In genomic region chr5:88679638-88680037, GRCh38 we compare ENCODE assay signal across 9 cellular contexts.
A peak's percentile ranks its signal among the peaks of the same experiment; 100 is the strongest.
DNase-seq lines count a peak whose midpoint lies in the region; ATAC-seq and TF ChIP-seq lines count a peak whose summit lies in the region.
"Had no signal": no experiment of that assay in that cellular context is flagged by ENCODE, and none has a peak within 500 bp of the region (broad histone marks: within the 10 kb centered on the region; RNA-seq: fewer than 3 reads in every experiment).

No MANE protein-coding gene starts in this region.

- no peak for DNase-seq in Calu3
- DNase-seq in neural progenitor cell (ENCODE audit: low spot score) = peak; percentile 52
- DNase-seq in NOMO-1 treated with dmso at 0.1 percent for 144 hours (lab: John Stamatoyannopoulos, UW; ENCODE audit: unreplicated experiment) = no peak
- DNase-seq in NCI-H2196 treated with DMSO at 0.1 percent for 48 hours (lab: John Stamatoyannopoulos, UW; ENCODE audit: unreplicated experiment) = no peak

- H3K4me1 Mint-ChIP-seq in Calu3 (ENCODE audit: low read depth, unreplicated experiment) (peaks cover 28% of the 10 kb centered on the region), brain (peaks cover 4% of the 10 kb centered on the region), neural progenitor cell (peaks cover 51% of the 10 kb centered on the region)

- CTCF ChIA-PET in Calu3 (lab: Charles Lee) = interaction anchor here (0.7 to 2.7 kb wide), 6 partner anchors 11 to 898 kb away, joined by 3 to 25 read pairs (median 4); no protein-coding TSS in a partner anchor

- no peaks in the 10 kb centered on the region for H3K9me3 ChIP-seq in HUES64 (ENCODE audit: insufficient read depth, low read depth, low read length)
- H3K9me3 ChIP-seq in neural progenitor cell (ENCODE audit: low read depth) = no peaks in the 10 kb centered on the region
- H3K9me3 ChIP-seq: adrenal gland had no signal

- H3K4me1 ChIP-seq in HUES64 (ENCODE audit: insufficient read depth, low read length) (peaks cover 21% of the 10 kb centered on the region), neural progenitor cell (peaks cover 6% of the 10 kb centered on the region)

- no peak overlapping the region for H3K9ac ChIP-seq in HUES64 (ENCODE audit: low read depth, low read length)
- H3K9ac ChIP-seq in neural progenitor cell = no peak overlapping the region
- H3K9ac ChIP-seq: GM23248 had no signal

- intact Hi-C loops in Calu3 (cut with micrococcal nuclease; ENCODE audit: unreplicated experiment) = loop anchor here (1.0 to 5.0 kb wide), 2 partner anchors 412 to 898 kb away; partner anchors contain the start of gene TMEM161B

- H3K36me3 Mint-ChIP-seq in Calu3 (ENCODE audit: insufficient read depth, unreplicated experiment) = peaks cover 26% of the 10 kb centered on the region
- H3K36me3 Mint-ChIP-seq in brain = peaks cover 80% of the 10 kb centered on the region
- H3K36me3 Mint-ChIP-seq in neural progenitor cell = no peaks in the 10 kb centered on the region

- BruUV-seq in Calu3 (replicated peaks; lab: Mats Ljungman, UMichigan) = no TSS peak

- H3F3A ChIP-seq in neural progenitor cell (ENCODE audit: low read depth) = peaks cover 40% of the 10 kb centered on the region

- no peak for ATAC-seq in HG02973 (IDR thresholded peaks at IDR 0.05; ENCODE audit: unreplicated experiment)

- under 1% methylated on average over 10 of the region's 14 CpGs for WGBS in HUES64

- TF ChIP-seq CTCF in Calu3 (IDR thresholded peaks at IDR 0.05; ENCODE audit: unreplicated experiment) (no peak), brain (conservative IDR thresholded peaks at IDR 0.05) (no peak), neural progenitor cell (IDR thresholded peaks at IDR 0.05) (no peak)

- peak overlapping the region; percentile 44; the same call in 1 of the 2 replicates for H3K4me3 ChIP-seq in HUES64 (ENCODE audit: low read length)
- H3K4me3 ChIP-seq in neural progenitor cell = no peak overlapping the region

- peak overlapping the region; percentile 82 for H3K4me2 ChIP-seq in neural progenitor cell

- H3K27ac ChIP-seq in HUES64 (ENCODE audit: low read depth, low read length) (no peak overlapping the region), neural progenitor cell (no peak overlapping the region)
- H3K27ac ChIP-seq: adrenal gland, GM23248 had no signal

- H3K27me3 Mint-ChIP-seq in Calu3 (ENCODE audit: unreplicated experiment) (peaks cover 10% of the 10 kb centered on the region), brain (peaks cover 72% of the 10 kb centered on the region), neural progenitor cell (ENCODE audit: insufficient read depth, low read depth) (peaks cover 84% of the 10 kb centered on the region)

- H3K27me3 ChIP-seq in HUES64 (ENCODE audit: insufficient read depth, low read length) = peaks cover 99% of the 10 kb centered on the region
- peaks cover 100% of the 10 kb centered on the region for H3K27me3 ChIP-seq in neural progenitor cell

- H3K9me3 Mint-ChIP-seq in Calu3 (ENCODE audit: low read depth, unreplicated experiment) = no peaks in the 10 kb centered on the region
- peaks cover 0 to 44% (median 7%) of the 10 kb centered on the region in 5 experiments for H3K9me3 Mint-ChIP-seq in brain
- no peaks in the 10 kb centered on the region for H3K9me3 Mint-ChIP-seq in neural progenitor cell

- no peaks in the 10 kb centered on the region for H3K79me2 ChIP-seq in neural progenitor cell (ENCODE audit: low read depth)

- H3K36me3 ChIP-seq in HUES64 (ENCODE audit: insufficient read depth, low read length) (no peaks in the 10 kb centered on the region), neural progenitor cell (no peaks in the 10 kb centered on the region)
- H3K36me3 ChIP-seq: adrenal gland had no signal

- H2AFZ ChIP-seq in neural progenitor cell (replicated peaks) = no peak overlapping the region

- no peak overlapping the region for H3K27ac Mint-ChIP-seq in Calu3 (ENCODE audit: unreplicated experiment)
- peak overlapping the region; percentile 97 to 100 (median 100) for H3K27ac Mint-ChIP-seq in brain
- no peak overlapping the region for H3K27ac Mint-ChIP-seq in neural progenitor cell

- H3K4me3 Mint-ChIP-seq in Calu3 (ENCODE audit: low read depth, unreplicated experiment) (peak overlapping the region; percentile 65), brain (peak overlapping the region; percentile 88 to 97 (median 94)), neural progenitor cell (peak overlapping the region; percentile 20)

- peaks cover 94% of the 10 kb centered on the region for H4K20me1 ChIP-seq in neural progenitor cell (ENCODE audit: low read depth)

Comparison
In these comparisons a context has a peak if more than half of its experiments do, and no peak if none do; other contexts are left out.
1. H3K27ac Mint-ChIP-seq: peak in brain (5 of 5); none in Calu3 (single experiment) and neural progenitor cell (single experiment).
2. H3K4me3 Mint-ChIP-seq: peak in every context shown above with its lines; median percentile 94 in brain; 65 in Calu3; 20 in neural progenitor cell.